ENCODE assay signal across 1 cellular context in genomic region chr6:2765166-2765895, GRCh38.
TF ChIP-seq lines count a peak whose summit lies in the region.

TSS of gene WRNIP1 (plus strand) at chr6:2765393. CDS start at chr6:2765623, 230 bp downstream.

TF ChIP-seq in HepG2, 621 proteins besides CTCF, POLR2A, EP300 and RAD21 (continued from another document and continues in another):
- TF ChIP-seq HINFP (CRISPR knock-in tag; IDR thresholded peaks at IDR 0.05; ENCODE audit: low read depth) (peak; percentile 99), ZFP91 (CRISPR knock-in tag; IDR thresholded peaks at IDR 0.05; ENCODE audit: borderline replicate concordance) (no peak; the same call in 1 of the 2 replicates), HDAC2 (CRISPR knock-in tag; IDR thresholded peaks at IDR 0.05) (peak; percentile 85), CEBPG (CRISPR knock-in tag; IDR thresholded peaks at IDR 0.05) (no peak), MEIS2 (CRISPR knock-in tag; IDR thresholded peaks at IDR 0.05) (peak; percentile 94), MIXL1 (CRISPR knock-in tag; IDR thresholded peaks at IDR 0.05) (peak; percentile 60; the same call in 1 of the 2 replicates), IRF1 (CRISPR knock-in tag; IDR thresholded peaks at IDR 0.05; ENCODE audit: low read depth) (peak; percentile 63; the same call in 1 of the 2 replicates), MLXIP (CRISPR knock-in tag; IDR thresholded peaks at IDR 0.05; ENCODE audit: borderline replicate concordance) (peak; percentile 88), E2F5 (CRISPR knock-in tag; conservative IDR thresholded peaks at IDR 0.05) (peak; percentile 89), ETV6 (CRISPR knock-in tag; conservative IDR thresholded peaks at IDR 0.05) (peak; percentile 63; the same call in 1 of the 2 replicates), ELF1 (CRISPR knock-in tag; IDR thresholded peaks at IDR 0.05) (peak; percentile 84), ZNF230 (CRISPR knock-in tag; IDR thresholded peaks at IDR 0.05) (peak; percentile 62; the same call in 1 of the 2 replicates), GTF3A (CRISPR knock-in tag; conservative IDR thresholded peaks at IDR 0.05) (peak; percentile 96), RFXANK (CRISPR knock-in tag; IDR thresholded peaks at IDR 0.05) (0 out of 2 replicates have a peak, but pooled peaks have one; percentile 67), ZNF343 (CRISPR knock-in tag; IDR thresholded peaks at IDR 0.05) (peak; percentile 90), RFXAP (CRISPR knock-in tag; IDR thresholded peaks at IDR 0.05; ENCODE audit: borderline replicate concordance) (peak; percentile 79; the same call in 1 of the 2 replicates), RORA (CRISPR knock-in tag; IDR thresholded peaks at IDR 0.05) (no peak), ZUFSP (CRISPR knock-in tag; IDR thresholded peaks at IDR 0.05; ENCODE audit: borderline replicate concordance) (peak; percentile 78; the same call in 1 of the 2 replicates), TOPORS (CRISPR knock-in tag; IDR thresholded peaks at IDR 0.05) (peak; percentile 94), RARG (CRISPR knock-in tag; IDR thresholded peaks at IDR 0.05; ENCODE audit: low read depth) (no peak; the same call in 1 of the 2 replicates), ZNF33B (CRISPR knock-in tag; IDR thresholded peaks at IDR 0.05) (peak; percentile 60; the same call in 1 of the 2 replicates), NR2F2 (IDR thresholded peaks at IDR 0.05; ENCODE audit: borderline replicate concordance, low read depth) (peak; percentile 47; the same call in 1 of the 2 replicates), FOXJ3 (CRISPR knock-in tag; IDR thresholded peaks at IDR 0.05; ENCODE audit: borderline replicate concordance) (no peak), NONO (IDR thresholded peaks at IDR 0.05) (no peak), NONO (CRISPR knock-in tag; conservative IDR thresholded peaks at IDR 0.05) (peak; percentile 82; the same call in 1 of the 2 replicates), ARID3A (IDR thresholded peaks at IDR 0.05; ENCODE audit: low read depth, low read length) (0 out of 2 replicates have a peak, but pooled peaks have one; percentile 8), ZNF639 (CRISPR knock-in tag; conservative IDR thresholded peaks at IDR 0.05) (peak; percentile 71), LCORL (IDR thresholded peaks at IDR 0.05) (no peak), LCORL (CRISPR knock-in tag; IDR thresholded peaks at IDR 0.05) (no peak), ZNF276 (CRISPR knock-in tag; IDR thresholded peaks at IDR 0.05; ENCODE audit: low read depth) (peak; percentile 90), ZNF672 (CRISPR knock-in tag; IDR thresholded peaks at IDR 0.05) (peak; percentile 16; the same call in 1 of the 2 replicates), PHF21A (CRISPR knock-in tag; IDR thresholded peaks at IDR 0.05) (peak; percentile 13; the same call in 1 of the 2 replicates), MAFG (CRISPR knock-in tag; IDR thresholded peaks at IDR 0.05) (no peak), KLF9 (CRISPR knock-in tag; IDR thresholded peaks at IDR 0.05; ENCODE audit: low read depth) (peak; percentile 75; the same call in 1 of the 2 replicates), ZNF792 (CRISPR knock-in tag; IDR thresholded peaks at IDR 0.05) (peak; percentile 27; the same call in 1 of the 2 replicates), HMG20A (CRISPR knock-in tag; IDR thresholded peaks at IDR 0.05; ENCODE audit: borderline replicate concordance) (no peak), BORCS8-MEF2B (CRISPR knock-in tag; IDR thresholded peaks at IDR 0.05) (peak; percentile 99), ZIK1 (CRISPR knock-in tag; IDR thresholded peaks at IDR 0.05; ENCODE audit: borderline replicate concordance, low read depth) (peak; percentile 98), MBNL3 (CRISPR knock-in tag; conservative IDR thresholded peaks at IDR 0.05) (no peak), PLRG1 (conservative IDR thresholded peaks at IDR 0.05) (no peak), TP53 (CRISPR knock-in tag; conservative IDR thresholded peaks at IDR 0.05) (no peak), ZNF768 (CRISPR knock-in tag; IDR thresholded peaks at IDR 0.05) (peak; percentile 71; the same call in 1 of the 2 replicates), AKNA (CRISPR knock-in tag; IDR thresholded peaks at IDR 0.05; ENCODE audit: borderline replicate concordance) (0 out of 2 replicates have a peak, but pooled peaks have one; percentile 3)
